In the genomic region with DNA sequence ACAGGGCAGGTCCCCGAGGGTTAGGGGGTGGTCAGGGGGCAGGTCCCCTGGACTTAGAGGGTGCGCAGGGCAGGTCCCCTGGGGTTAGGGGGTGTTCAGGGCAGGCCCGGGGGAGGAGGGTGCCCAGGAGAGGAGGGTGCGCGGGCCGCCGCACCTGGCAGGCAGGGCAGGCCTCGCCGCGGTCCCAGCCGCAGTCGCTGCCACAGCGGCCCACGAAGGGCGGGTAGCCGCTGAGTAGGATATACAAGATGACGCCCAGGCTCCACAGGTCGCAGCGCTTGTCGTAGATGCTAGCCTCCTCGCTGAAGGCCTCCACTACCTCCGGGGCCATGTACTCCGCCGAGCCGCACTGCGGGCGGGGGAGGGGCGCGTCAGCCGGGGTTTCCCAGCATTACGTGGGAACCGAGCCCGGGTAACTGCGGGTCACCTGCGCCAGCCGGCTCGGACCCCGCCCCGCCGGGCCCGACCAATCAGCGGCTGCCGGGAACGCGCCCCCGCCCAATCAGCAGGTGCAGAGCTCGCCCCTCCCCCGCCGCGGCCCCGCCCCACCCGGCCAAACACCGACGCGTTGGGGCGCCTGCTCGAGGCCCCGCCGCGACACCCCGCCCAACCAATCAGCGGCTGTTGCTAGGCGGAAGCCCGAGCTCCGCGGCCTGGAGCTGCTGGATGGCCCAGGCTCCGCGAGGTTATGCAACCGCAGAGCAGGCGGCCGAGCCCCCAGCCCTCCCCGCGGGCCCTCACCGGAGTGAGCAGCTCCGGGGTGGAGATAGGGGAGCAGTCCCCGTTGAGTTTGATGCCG, we compare ENCODE assay signal across 8 cellular contexts. TPM values are rescaled to one million over a fixed set of nuclear protein-coding genes. Genes with fewer than 3 reads are reported as not detected.
DNase-seq lines count a peak whose midpoint lies in the region; ATAC-seq and TF ChIP-seq lines count a peak whose summit lies in the region.

No MANE protein-coding gene starts in this region.

- H3K4me3 ChIP-seq in RWPE2 (ENCODE audit: severe bottlenecking), result no peak overlapping the region
- H3K4me3 ChIP-seq in foreskin fibroblast (ENCODE audit: low read depth in 1 of 2, low read length in 2 of 2), result no peak overlapping the region
- peak overlapping the region; percentile 30 to 45 (median 34) for H3K4me3 ChIP-seq in stomach

- no peaks in the 10 kb centered on the region for H3K27me3 ChIP-seq in RWPE2 (ENCODE audit: insufficient read depth, poor library complexity, severe bottlenecking)
- H3K27me3 ChIP-seq in stomach, result no peaks in the 10 kb centered on the region

- peak; percentile 69 for TF ChIP-seq EP300 in stomach (IDR thresholded peaks at IDR 0.05)

- intact Hi-C loops in stomach (cut with DNase I; ENCODE audit: low total_unique reads), result no loop called here

- 7 to 14% (median 9%) methylated on average over 29 to 77 of the region's 77 CpGs for WGBS in stomach, 5 donors

- H3K36me3 ChIP-seq in RWPE2 (ENCODE audit: low read depth) (peaks cover 82% of the 10 kb centered on the region), stomach (peaks cover 63 to 88% (median 85%) of the 10 kb centered on the region in 4 donors)

- H3K4me1 Mint-ChIP-seq in neural crest cell, result no peaks in the 10 kb centered on the region

- no peaks in the 10 kb centered on the region for H3K9me3 Mint-ChIP-seq in neural crest cell

- H3K9me3 ChIP-seq in RWPE2 (ENCODE audit: severe bottlenecking), result no peaks in the 10 kb centered on the region
- H3K9me3 ChIP-seq in stomach, result no peaks in the 10 kb centered on the region

- ATAC-seq in GM21723 (IDR thresholded peaks at IDR 0.05; ENCODE audit: unreplicated experiment), result peak; percentile 46
- ATAC-seq in RWPE2 (ENCODE audit: low read depth), result peak; percentile 81

- H3K27me3 Mint-ChIP-seq in neural crest cell (ENCODE audit: low read depth), result no peaks in the 10 kb centered on the region

- peak; percentile 89 for DNase-seq in DMS 273 treated with DMSO at 0.1 percent for 48 hours (lab: John Stamatoyannopoulos, UW)
- DNase-seq in Kasumi-1 (lab: John Stamatoyannopoulos, UW), result peak; percentile 68 to 88
- DNase-seq in RWPE2 (ENCODE audit: low spot score), result peak; percentile 97
- DNase-seq in activated gamma-delta T cell treated with anti-CD3 and anti-CD28 coated beads, Interleukin-2, amount 50 U/mL, for 16 hours (ENCODE audit: low read depth), result peak; percentile 99
- DNase-seq in foreskin fibroblast, result peak; percentile 85 to 94
- peak; percentile 88 for DNase-seq in neural crest cell (ENCODE audit: low read depth, low spot score)
- peak; percentile 99 for DNase-seq in stomach

- H3K36me3 Mint-ChIP-seq in neural crest cell (ENCODE audit: low read depth), result no peaks in the 10 kb centered on the region

- no peak overlapping the region for H3K4me3 Mint-ChIP-seq in neural crest cell

- H3K27ac ChIP-seq in RWPE2 (ENCODE audit: poor library complexity, severe bottlenecking) (peak overlapping the region; percentile 83), stomach (peak overlapping the region; percentile 95 to 100 (median 100))

- TF ChIP-seq POLR2A in stomach (IDR thresholded peaks at IDR 0.05), result no peak

- TF ChIP-seq CTCF in RWPE2 (IDR thresholded peaks at IDR 0.05; ENCODE audit: poor library complexity, severe bottlenecking) (no peak), foreskin fibroblast (IDR thresholded peaks at IDR 0.05; ENCODE audit: low read depth, low read length) (no peak), neural crest cell (conservative IDR thresholded peaks at IDR 0.05) (no peak), stomach (IDR thresholded peaks at IDR 0.05) (no peak)

- H3K4me1 ChIP-seq in RWPE2 (ENCODE audit: insufficient read depth, poor library complexity, severe bottlenecking), result peaks cover 24% of the 10 kb centered on the region
- H3K4me1 ChIP-seq in stomach, result peaks cover 59 to 94% (median 79%) of the 10 kb centered on the region in 4 donors

- H3K27ac Mint-ChIP-seq in neural crest cell (ENCODE audit: unreplicated experiment), result peak overlapping the region; percentile 43

RNA-seq across cellular contexts. Expression of gene MKNK2, which starts 9.2 kb away (rescaled TPM):
- 115 and 123 TPM in 2 replicates for total RNA-seq in neural crest cell
- 100 to 1,000 TPM in 2 of 5 donors, 10 to 100 TPM in 3; 38.7 to 192 (median 83.9) TPM for total RNA-seq in stomach
- 100 to 1,000 TPM; 102 to 164 (median 130) TPM for polyA plus RNA-seq in stomach

RNA-seq across cellular contexts. Expression of gene BTBD2, which starts 26.4 kb away (rescaled TPM):
- total RNA-seq in neural crest cell, result 138 and 142 TPM in 2 replicates
- total RNA-seq in stomach, result 10 to 100 TPM; 17.9 to 39.6 (median 33.3) TPM
- 10 to 100 TPM; 39.9 to 50.2 (median 40.9) TPM for polyA plus RNA-seq in stomach

RNA-seq across cellular contexts. Expression of gene MOB3A, which starts 54.2 kb away (rescaled TPM):
- total RNA-seq in neural crest cell (40.0 and 42.1 TPM in 2 replicates), stomach (100 to 1,000 TPM in 2 of 5 donors, 10 to 100 TPM in 2, 1 to 10 TPM in 1; 9.9 to 181 (median 41.4) TPM)
- polyA plus RNA-seq in stomach, result 10 to 100 TPM; 12.6 to 17.4 (median 14.1) TPM

RNA-seq across cellular contexts. Expression of gene IZUMO4, which starts 54.8 kb away (rescaled TPM):
- total RNA-seq in neural crest cell (5.5 and 5.6 TPM in 2 replicates), stomach (1 to 10 TPM in 2 of 5 donors, not detected in 3; 3.5 to 7.5 TPM)
- polyA plus RNA-seq in stomach, result 10 to 100 TPM in 1 of 3 donors, 1 to 10 TPM in 2; 8.1 to 22.3 (median 9.6) TPM

Comparison
In these comparisons a context has a peak if more than half of its experiments do, and no peak if none do; other contexts are left out.
1. H3K4me3 ChIP-seq: peak in stomach (4 of 4); none in RWPE2 (single experiment) and foreskin fibroblast (0 of 2).
2. Peak in every context shown above with its lines, with median percentiles within 50 percentile points of each other: DNase-seq.